In genomic region chr5:154819546-154819945, GRCh38 we compare ENCODE assay signal across 28 cellular contexts. TPM values are rescaled to one million over a fixed set of nuclear protein-coding genes. Genes with fewer than 3 reads are reported as not detected.
DNase-seq lines count a peak whose midpoint lies in the region; ATAC-seq, FAIRE-seq and TF ChIP-seq lines count a peak whose summit lies in the region.
"Had no signal": no experiment of that assay in that cellular context is flagged by ENCODE, and none has a peak within 500 bp of the region (broad histone marks: within the 10 kb centered on the region; RNA-seq: fewer than 3 reads in every experiment).

No MANE protein-coding gene starts in this region.

- no peak for TF ChIP-seq CTCF in astrocyte (IDR thresholded peaks at IDR 0.05; ENCODE audit: insufficient read depth, low read depth, low read length)

- peaks cover 9% of the 10 kb centered on the region for H3K4me1 ChIP-seq in CD8-positive, alpha-beta memory T cell (ENCODE audit: insufficient read depth, low read length)
- H3K4me1 ChIP-seq in astrocyte (ENCODE audit: insufficient read depth, low read length): no peaks in the 10 kb centered on the region

- H3K4me3 Mint-ChIP-seq in activated CD4-positive, alpha-beta memory T cell treated with anti-CD3 and anti-CD28 coated beads, Interleukin-2, amount 10 ng/mL, durations not matched to agents 7 days and 5 days: no peak overlapping the region
- no peak overlapping the region for H3K4me3 Mint-ChIP-seq in activated CD4-positive, alpha-beta memory T cell treated with anti-CD3 and anti-CD28 coated beads for 36 hours
- H3K4me3 Mint-ChIP-seq in CD8-positive, alpha-beta memory T cell: peak overlapping the region in 1 of 7 donors; percentile 19
- no peak overlapping the region for H3K4me3 Mint-ChIP-seq in astrocyte (ENCODE audit: unreplicated experiment)
- H3K4me3 Mint-ChIP-seq in natural killer cell treated with Interleukin-12 subunit alpha and Interleukin-12 subunit beta and Interleukin-15 and Interleukin-18, amount 100 ng/mL, for 72 hours: peak overlapping the region; percentile 62
- H3K4me3 Mint-ChIP-seq: activated CD4-positive, alpha-beta T cell treated with anti-CD3 and anti-CD28 coated beads, Interleukin-2, amount 10 ng/mL, durations not matched to agents 24 days and 14 days; CD4-positive, CD25-positive, alpha-beta regulatory T cell; memory B cell had no signal

- peaks cover 27% of the 10 kb centered on the region for H4K20me1 ChIP-seq in astrocyte (ENCODE audit: insufficient read depth, low read length)

- H3K4me3 ChIP-seq in CD8-positive, alpha-beta memory T cell (ENCODE audit: low read length): no peak overlapping the region
- no peak overlapping the region for H3K4me3 ChIP-seq in astrocyte (ENCODE audit: insufficient read depth, low read depth, low read length)
- H3K4me3 ChIP-seq: cardiac muscle cell, coronary artery, esophagus squamous epithelium, GM23248, stomach, tibial nerve had no signal

- no peak overlapping the region for H3K27ac ChIP-seq in CD8-positive, alpha-beta memory T cell (ENCODE audit: low read depth, low read length)
- H3K27ac ChIP-seq in astrocyte (ENCODE audit: low read depth, low read length): no peak overlapping the region
- H3K27ac ChIP-seq: coronary artery, esophagus squamous epithelium, GM23248, HL-60 had no signal

- no peaks in the 10 kb centered on the region for H3K9me3 Mint-ChIP-seq in activated CD4-positive, alpha-beta memory T cell treated with anti-CD3 and anti-CD28 coated beads, Interleukin-2, amount 10 ng/mL, durations not matched to agents 7 days and 5 days
- no peaks in the 10 kb centered on the region for H3K9me3 Mint-ChIP-seq in activated CD4-positive, alpha-beta memory T cell treated with anti-CD3 and anti-CD28 coated beads for 36 hours
- H3K9me3 Mint-ChIP-seq in CD8-positive, alpha-beta memory T cell: no peaks in the 10 kb centered on the region
- H3K9me3 Mint-ChIP-seq in astrocyte (ENCODE audit: unreplicated experiment): no peaks in the 10 kb centered on the region
- H3K9me3 Mint-ChIP-seq in natural killer cell treated with Interleukin-12 subunit alpha and Interleukin-12 subunit beta and Interleukin-15 and Interleukin-18, amount 100 ng/mL, for 72 hours: no peaks in the 10 kb centered on the region
- H3K9me3 Mint-ChIP-seq: activated CD4-positive, alpha-beta T cell treated with anti-CD3 and anti-CD28 coated beads, Interleukin-2, amount 10 ng/mL, durations not matched to agents 24 days and 14 days; CD4-positive, CD25-positive, alpha-beta regulatory T cell; memory B cell had no signal

- ATAC-seq in natural killer cell treated with Interleukin-12 subunit alpha and Interleukin-12 subunit beta and Interleukin-15 and Interleukin-18, amount 100 ng/mL, for 72 hours: peak; percentile 34 to 55
- ATAC-seq: left colon had no signal

- H3K36me3 Mint-ChIP-seq in activated CD4-positive, alpha-beta memory T cell treated with anti-CD3 and anti-CD28 coated beads, Interleukin-2, amount 10 ng/mL, durations not matched to agents 7 days and 5 days (ENCODE audit: low read depth): peaks cover 59% of the 10 kb centered on the region
- H3K36me3 Mint-ChIP-seq in activated CD4-positive, alpha-beta memory T cell treated with anti-CD3 and anti-CD28 coated beads for 36 hours: peaks cover 36% of the 10 kb centered on the region
- H3K36me3 Mint-ChIP-seq in CD8-positive, alpha-beta memory T cell: peaks cover 7 to 45% (median 15%) of the 10 kb centered on the region in 3 donors
- peaks cover 44% of the 10 kb centered on the region for H3K36me3 Mint-ChIP-seq in astrocyte (ENCODE audit: low read depth, unreplicated experiment)
- H3K36me3 Mint-ChIP-seq in natural killer cell treated with Interleukin-12 subunit alpha and Interleukin-12 subunit beta and Interleukin-15 and Interleukin-18, amount 100 ng/mL, for 72 hours: peaks cover 14% of the 10 kb centered on the region

- DNase-seq in activated CD4-positive, alpha-beta memory T cell treated with anti-CD3 and anti-CD28 coated beads, Interleukin-2, amount 10 ng/mL, durations not matched to agents 7 days and 5 days: no peak
- no peak for DNase-seq in activated CD4-positive, alpha-beta memory T cell treated with anti-CD3 and anti-CD28 coated beads for 36 hours
- no peak for DNase-seq in CD8-positive, alpha-beta memory T cell
- DNase-seq in astrocyte (ENCODE audit: low read depth) (no peak), RCC 7860 (ENCODE audit: low spot score) (no peak), D341Med (ENCODE audit: low spot score) (no peak)
- no peak for DNase-seq in natural killer cell treated with Interleukin-12 subunit alpha and Interleukin-12 subunit beta and Interleukin-15 and Interleukin-18, amount 100 ng/mL, for 72 hours (ENCODE audit: low spot score)
- no peak for DNase-seq in stimulated activated CD4-positive, alpha-beta T cell treated with anti-CD3 and anti-CD28 coated beads, Interleukin-1b, Interleukin-23, amount 100 ng/mL, for 48 hours
- DNase-seq: activated CD4-positive, alpha-beta T cell treated with anti-CD3 and anti-CD28 coated beads, Interleukin-2, amount 10 ng/mL, durations not matched to agents 24 days and 14 days; activated effector memory CD4-positive, alpha-beta T cell treated with anti-CD3 and anti-CD28 coated beads, Interleukin-2, amount 50 U/mL, for 16 hours; amniotic stem cell; CD4-positive, CD25-positive, alpha-beta regulatory T cell; DMS153; esophagus squamous epithelium; foreskin melanocyte; GM23248; Kasumi-1; left colon; NCI-H446 treated with DMSO at 0.1 percent for 48 hours; occipital lobe; SK-N-SH; stomach had no signal

- peaks cover 28% of the 10 kb centered on the region for H3K4me1 Mint-ChIP-seq in activated CD4-positive, alpha-beta memory T cell treated with anti-CD3 and anti-CD28 coated beads, Interleukin-2, amount 10 ng/mL, durations not matched to agents 7 days and 5 days
- H3K4me1 Mint-ChIP-seq in activated CD4-positive, alpha-beta memory T cell treated with anti-CD3 and anti-CD28 coated beads for 36 hours (ENCODE audit: low read depth): no peaks in the 10 kb centered on the region
- H3K4me1 Mint-ChIP-seq in CD8-positive, alpha-beta memory T cell: peaks cover 33 to 44% (median 35%) of the 10 kb centered on the region in 3 donors
- H3K4me1 Mint-ChIP-seq in astrocyte (ENCODE audit: low read depth, unreplicated experiment): no peaks in the 10 kb centered on the region
- peaks cover 29 to 41% of the 10 kb centered on the region in 2 donors for H3K4me1 Mint-ChIP-seq in natural killer cell treated with Interleukin-12 subunit alpha and Interleukin-12 subunit beta and Interleukin-15 and Interleukin-18, amount 100 ng/mL, for 72 hours (ENCODE audit: low read depth in 2 of 2)

- H3K36me3 ChIP-seq in CD8-positive, alpha-beta memory T cell (ENCODE audit: insufficient read depth, low read length): peaks cover 15% of the 10 kb centered on the region
- peaks cover 27% of the 10 kb centered on the region for H3K36me3 ChIP-seq in astrocyte (ENCODE audit: insufficient read depth, low read length)

- intact Hi-C loops in activated CD4-positive, alpha-beta memory T cell treated with anti-CD3 and anti-CD28 coated beads for 36 hours (cut with micrococcal nuclease): no loop called here

- no peak overlapping the region for H3K4me2 ChIP-seq in astrocyte (ENCODE audit: low read length)
- H3K4me2 ChIP-seq: SK-N-SH had no signal

- no peaks in the 10 kb centered on the region for H3K27me3 ChIP-seq in CD8-positive, alpha-beta memory T cell (ENCODE audit: insufficient read depth, low read length, poor library complexity, severe bottlenecking)
- H3K27me3 ChIP-seq in astrocyte (ENCODE audit: insufficient read depth, low read length): no peaks in the 10 kb centered on the region
- H3K27me3 ChIP-seq: cardiac muscle cell, esophagus squamous epithelium, stomach, tibial nerve had no signal

- CTCF ChIA-PET in activated CD4-positive, alpha-beta memory T cell treated with anti-CD3 and anti-CD28 coated beads, Interleukin-2, amount 10 ng/mL, durations not matched to agents 7 days and 5 days (lab: Charles Lee): interaction anchor here (1.3 to 1.8 kb wide), 2 partner anchors 10 to 52 kb away, joined by 3 to 6 read pairs; no protein-coding TSS in a partner anchor
- CTCF ChIA-PET in activated CD4-positive, alpha-beta memory T cell treated with anti-CD3 and anti-CD28 coated beads for 36 hours (lab: Charles Lee): interaction anchor here (1.0 kb wide), 1 partner anchor 10 kb away, joined by 5 read pairs; no protein-coding TSS in a partner anchor
- CTCF ChIA-PET in CD8-positive, alpha-beta memory T cell (lab: Charles Lee): no interaction called here

- no peaks in the 10 kb centered on the region for H3K27me3 Mint-ChIP-seq in activated CD4-positive, alpha-beta memory T cell treated with anti-CD3 and anti-CD28 coated beads, Interleukin-2, amount 10 ng/mL, durations not matched to agents 7 days and 5 days
- H3K27me3 Mint-ChIP-seq in activated CD4-positive, alpha-beta memory T cell treated with anti-CD3 and anti-CD28 coated beads for 36 hours: no peaks in the 10 kb centered on the region
- no peaks in the 10 kb centered on the region for H3K27me3 Mint-ChIP-seq in CD8-positive, alpha-beta memory T cell
- no peaks in the 10 kb centered on the region for H3K27me3 Mint-ChIP-seq in astrocyte (ENCODE audit: low read depth, unreplicated experiment)
- no peaks in the 10 kb centered on the region for H3K27me3 Mint-ChIP-seq in natural killer cell treated with Interleukin-12 subunit alpha and Interleukin-12 subunit beta and Interleukin-15 and Interleukin-18, amount 100 ng/mL, for 72 hours
- H3K27me3 Mint-ChIP-seq: activated CD4-positive, alpha-beta T cell treated with anti-CD3 and anti-CD28 coated beads, Interleukin-2, amount 10 ng/mL, durations not matched to agents 24 days and 14 days; CD4-positive, CD25-positive, alpha-beta regulatory T cell; memory B cell had no signal

- peaks cover 11% of the 10 kb centered on the region for H3K79me2 ChIP-seq in astrocyte (ENCODE audit: insufficient read depth, low read length)

- no peak overlapping the region for H2AFZ ChIP-seq in astrocyte (ENCODE audit: low read depth, low read length)
- H2AFZ ChIP-seq: GM23248 had no signal

- H3K9ac ChIP-seq in astrocyte (ENCODE audit: low read length): no peak overlapping the region
- H3K9ac ChIP-seq: GM23248, SK-N-SH had no signal

- H3K27ac Mint-ChIP-seq in activated CD4-positive, alpha-beta memory T cell treated with anti-CD3 and anti-CD28 coated beads, Interleukin-2, amount 10 ng/mL, durations not matched to agents 7 days and 5 days: peak overlapping the region; percentile 47
- H3K27ac Mint-ChIP-seq in activated CD4-positive, alpha-beta memory T cell treated with anti-CD3 and anti-CD28 coated beads for 36 hours: no peak overlapping the region
- H3K27ac Mint-ChIP-seq in CD8-positive, alpha-beta memory T cell: peak overlapping the region in 7 of 8 donors; percentile 35 to 98 (median 83)
- H3K27ac Mint-ChIP-seq in astrocyte (ENCODE audit: unreplicated experiment): peak overlapping the region; percentile 69
- peak overlapping the region; percentile 61 to 74 for H3K27ac Mint-ChIP-seq in natural killer cell treated with Interleukin-12 subunit alpha and Interleukin-12 subunit beta and Interleukin-15 and Interleukin-18, amount 100 ng/mL, for 72 hours
- H3K27ac Mint-ChIP-seq: activated CD4-positive, alpha-beta T cell treated with anti-CD3 and anti-CD28 coated beads, Interleukin-2, amount 10 ng/mL, durations not matched to agents 24 days and 14 days; memory B cell had no signal

- POLR2A ChIA-PET in activated CD4-positive, alpha-beta memory T cell treated with anti-CD3 and anti-CD28 coated beads, Interleukin-2, amount 10 ng/mL, durations not matched to agents 7 days and 5 days (lab: Charles Lee): interaction anchor here (1.6 kb wide), 1 partner anchor 10 kb away, joined by 4 read pairs; no protein-coding TSS in a partner anchor
- POLR2A ChIA-PET in activated CD4-positive, alpha-beta memory T cell treated with anti-CD3 and anti-CD28 coated beads for 36 hours (lab: Charles Lee): no interaction called here
- POLR2A ChIA-PET in CD8-positive, alpha-beta memory T cell (lab: Charles Lee): no interaction called here

- H3K9me3 ChIP-seq in CD8-positive, alpha-beta memory T cell (ENCODE audit: low read length): no peaks in the 10 kb centered on the region
- H3K9me3 ChIP-seq in astrocyte (ENCODE audit: insufficient read depth, low read depth, low read length): no peaks in the 10 kb centered on the region
- H3K9me3 ChIP-seq: esophagus squamous epithelium, SK-N-SH, stomach, tibial nerve had no signal

- FAIRE-seq in astrocyte (lab: Jason Lieb, UNC) (no peak), RCC 7860 (lab: Jason Lieb, UNC) (no peak)
- FAIRE-seq: A204.1 had no signal

RNA-seq across cellular contexts. Expression of gene FAXDC2, which starts 30.9 kb away (rescaled TPM):
- total RNA-seq in activated CD4-positive, alpha-beta memory T cell treated with anti-CD3 and anti-CD28 coated beads, Interleukin-2, amount 10 ng/mL, durations not matched to agents 7 days and 5 days: not detected
- not detected for total RNA-seq in activated CD4-positive, alpha-beta memory T cell treated with anti-CD3 and anti-CD28 coated beads for 36 hours
- under 1 TPM in 1 of 2 experiments, not detected in 1; 0.18 TPM for total RNA-seq in CD8-positive, alpha-beta memory T cell
- polyA plus RNA-seq in CD8-positive, alpha-beta memory T cell: 1.0 TPM
- total RNA-seq in astrocyte: 3.6 and 3.7 TPM in 2 replicates
- not detected for total RNA-seq in natural killer cell treated with Interleukin-12 subunit alpha and Interleukin-12 subunit beta and Interleukin-15 and Interleukin-18, amount 100 ng/mL, for 72 hours
- total RNA-seq: activated CD4-positive, alpha-beta T cell treated with anti-CD3 and anti-CD28 coated beads, Interleukin-2, amount 10 ng/mL, durations not matched to agents 24 days and 14 days had no signal

RNA-seq across cellular contexts. Expression of gene CNOT8, which starts 38.9 kb away (rescaled TPM):
- total RNA-seq in activated CD4-positive, alpha-beta memory T cell treated with anti-CD3 and anti-CD28 coated beads, Interleukin-2, amount 10 ng/mL, durations not matched to agents 7 days and 5 days: 10 to 100 TPM; 86.2 to 94.5 TPM
- total RNA-seq in activated CD4-positive, alpha-beta memory T cell treated with anti-CD3 and anti-CD28 coated beads for 36 hours: 10 to 100 TPM; 66.5 to 66.9 TPM
- 10 to 100 TPM; 47.7 to 52.7 TPM for total RNA-seq in CD8-positive, alpha-beta memory T cell
- 154 TPM for polyA plus RNA-seq in CD8-positive, alpha-beta memory T cell
- total RNA-seq in astrocyte: 40.1 and 45.6 TPM in 2 replicates
- 10 to 100 TPM; 65.3 to 67.1 TPM for total RNA-seq in natural killer cell treated with Interleukin-12 subunit alpha and Interleukin-12 subunit beta and Interleukin-15 and Interleukin-18, amount 100 ng/mL, for 72 hours
